ENCODE assay signal across 25 cellular contexts in genomic region chr4:10283761-10284160, GRCh38.
"Had no signal": no experiment of that assay in that cellular context is flagged by ENCODE, and none has a peak within 500 bp of the region (broad histone marks: within the 10 kb centered on the region; RNA-seq: fewer than 3 reads in every experiment).

No MANE protein-coding gene starts in this region.

- H3K27me3 Mint-ChIP-seq: activated CD4-positive, alpha-beta T cell treated with anti-CD3 and anti-CD28 coated beads, Interleukin-2, amount 10 ng/mL, durations not matched to agents 7 days and 5 days; stimulated activated naive CD8-positive, alpha-beta T cell treated with anti-CD3 and anti-CD28 coated beads, Interleukin-15, amount 100 ng/mL, for 72 hours had no signal

- H3K4me3 Mint-ChIP-seq: activated CD4-positive, alpha-beta T cell treated with anti-CD3 and anti-CD28 coated beads, Interleukin-2, amount 10 ng/mL, durations not matched to agents 7 days and 5 days; activated naive CD8-positive, alpha-beta T cell; activated T-cell treated with anti-CD3 and anti-CD28 coated beads, Interleukin-2, amount 50 U/mL, for 4 hours; naive thymus-derived CD4-positive, alpha-beta T cell; neural crest cell; stimulated activated effector memory CD8-positive, alpha-beta T cell treated with anti-CD3 and anti-CD28 coated beads, Interleukin-12 subunit alpha, Interleukin-12 subunit beta, amount 100 ng/mL, for 72 hours; stimulated activated naive CD8-positive, alpha-beta T cell treated with anti-CD3 and anti-CD28 coated beads, Interleukin-15, amount 100 ng/mL, for 72 hours had no signal

- H3K36me3 Mint-ChIP-seq: activated naive CD8-positive, alpha-beta T cell; naive thymus-derived CD4-positive, alpha-beta T cell; stimulated activated effector memory CD8-positive, alpha-beta T cell treated with anti-CD3 and anti-CD28 coated beads, Interleukin-12 subunit alpha, Interleukin-12 subunit beta, amount 100 ng/mL, for 72 hours had no signal

- H3K27ac Mint-ChIP-seq: activated CD4-positive, alpha-beta T cell treated with anti-CD3 and anti-CD28 coated beads, Interleukin-2, amount 10 ng/mL, durations not matched to agents 7 days and 5 days; activated naive CD8-positive, alpha-beta T cell; activated T-helper 2 cell treated with anti-CD3 and anti-CD28 coated beads, Interferon-gamma antibody, Interleukin-2, Interleukin-4, amounts not matched to agents 10 μg/mL and 5 μg/mL and 100 μg/mL, durations not matched to agents 14 hours and 24 hours and 36 hours; naive thymus-derived CD4-positive, alpha-beta T cell; stimulated activated effector memory CD8-positive, alpha-beta T cell treated with anti-CD3 and anti-CD28 coated beads, Interleukin-12 subunit alpha, Interleukin-12 subunit beta, amount 100 ng/mL, for 72 hours had no signal

- H3K4me3 ChIP-seq: adrenal gland, coronary artery, lung, right lobe of liver, skin epidermis, tibial artery had no signal

- H3K9me3 Mint-ChIP-seq: activated CD4-positive, alpha-beta T cell treated with anti-CD3 and anti-CD28 coated beads, Interleukin-2, amount 10 ng/mL, durations not matched to agents 7 days and 5 days; activated T-cell treated with anti-CD3 and anti-CD28 coated beads, Interleukin-2, amount 50 U/mL, for 4 hours; activated T-helper 2 cell treated with anti-CD3 and anti-CD28 coated beads, Interferon-gamma antibody, Interleukin-2, Interleukin-4, amounts not matched to agents 10 μg/mL and 5 μg/mL and 100 μg/mL, durations not matched to agents 14 hours and 24 hours and 36 hours; naive thymus-derived CD4-positive, alpha-beta T cell; neural crest cell; stimulated activated effector memory CD8-positive, alpha-beta T cell treated with anti-CD3 and anti-CD28 coated beads, Interleukin-12 subunit alpha, Interleukin-12 subunit beta, amount 100 ng/mL, for 72 hours; stimulated activated naive CD8-positive, alpha-beta T cell treated with anti-CD3 and anti-CD28 coated beads, Interleukin-15, amount 100 ng/mL, for 72 hours had no signal

- H3K27ac ChIP-seq: adrenal gland, coronary artery, right lobe of liver, skin epidermis, tibial artery, WERI-Rb-1 had no signal

- H3K27me3 ChIP-seq: adrenal gland, right lobe of liver, tibial artery had no signal

- H3K36me3 ChIP-seq: adrenal gland, right lobe of liver, tibial artery, WERI-Rb-1 had no signal

- FAIRE-seq: TTC549 had no signal

- H3K9me3 ChIP-seq: adrenal gland, right lobe of liver, tibial artery had no signal

- H3K4me1 Mint-ChIP-seq: activated CD4-positive, alpha-beta T cell treated with anti-CD3 and anti-CD28 coated beads, Interleukin-2, amount 10 ng/mL, durations not matched to agents 7 days and 5 days; naive thymus-derived CD4-positive, alpha-beta T cell; neural crest cell; stimulated activated effector memory CD8-positive, alpha-beta T cell treated with anti-CD3 and anti-CD28 coated beads, Interleukin-12 subunit alpha, Interleukin-12 subunit beta, amount 100 ng/mL, for 72 hours; stimulated activated naive CD8-positive, alpha-beta T cell treated with anti-CD3 and anti-CD28 coated beads, Interleukin-15, amount 100 ng/mL, for 72 hours had no signal

- H3K4me1 ChIP-seq: adrenal gland, right lobe of liver had no signal

- ATAC-seq: activated T-cell treated with anti-CD3 and anti-CD28 coated beads, Interleukin-2, amount 50 U/mL, for 4 hours; left lobe of liver; naive thymus-derived CD4-positive, alpha-beta T cell; right lobe of liver; stimulated activated effector memory CD8-positive, alpha-beta T cell treated with anti-CD3 and anti-CD28 coated beads, Interleukin-12 subunit alpha, Interleukin-12 subunit beta, amount 100 ng/mL, for 72 hours; stimulated activated naive CD8-positive, alpha-beta T cell treated with anti-CD3 and anti-CD28 coated beads, Interleukin-15, amount 100 ng/mL, for 72 hours had no signal

- DNase-seq: activated CD4-positive, alpha-beta T cell treated with anti-CD3 and anti-CD28 coated beads, Interleukin-2, amount 10 ng/mL, durations not matched to agents 7 days and 5 days; activated CD4-positive, CD25-positive, alpha-beta regulatory T cell treated with anti-CD3 and anti-CD28 coated beads, Interleukin-2, amount 50 U/mL, for 72 hours; activated CD8-positive, alpha-beta memory T cell treated with anti-CD3 and anti-CD28 coated beads for 24 hours; activated CD8-positive, alpha-beta memory T cell treated with anti-CD3 and anti-CD28 coated beads, Interleukin-2, amount 50 U/mL, for 4 hours; activated naive CD4-positive, alpha-beta T cell; activated T-cell treated with anti-CD3 and anti-CD28 coated beads, Interleukin-2, amount 50 U/mL, for 4 hours; adrenal gland; cerebellar nuclear complex; foreskin fibroblast; naive thymus-derived CD4-positive, alpha-beta T cell; occipital lobe; right lobe of liver; stimulated activated CD4-positive, alpha-beta T cell treated with anti-CD3 and anti-CD28 coated beads, Interleukin-2, amount 100 ng/mL, for 24 hours; stimulated activated naive CD8-positive, alpha-beta T cell treated with anti-CD3 and anti-CD28 coated beads, Interleukin-15, amount 100 ng/mL, for 72 hours; tibial artery; WERI-Rb-1 had no signal
